In genomic region chr22:19888131-19888746, GRCh38 we compare ENCODE assay signal across 1 cellular context.
TF ChIP-seq lines count a peak whose summit lies in the region.

No MANE protein-coding gene starts in this region.

TF ChIP-seq in H1, 55 proteins besides CTCF, POLR2A, EP300 and RAD21:
- no peak for TF ChIP-seq HDAC2 (IDR thresholded peaks at IDR 0.05; ENCODE audit: borderline replicate concordance in 1 of 2, low read depth in 2 of 2, low read length in 2 of 2)
- no peak for TF ChIP-seq CBX5 (IDR thresholded peaks at IDR 0.05; ENCODE audit: low read depth, low read length)
- TF ChIP-seq RFX5 (IDR thresholded peaks at IDR 0.05; ENCODE audit: borderline replicate concordance, low read depth, low read length): no peak
- TF ChIP-seq, protein P1, sequence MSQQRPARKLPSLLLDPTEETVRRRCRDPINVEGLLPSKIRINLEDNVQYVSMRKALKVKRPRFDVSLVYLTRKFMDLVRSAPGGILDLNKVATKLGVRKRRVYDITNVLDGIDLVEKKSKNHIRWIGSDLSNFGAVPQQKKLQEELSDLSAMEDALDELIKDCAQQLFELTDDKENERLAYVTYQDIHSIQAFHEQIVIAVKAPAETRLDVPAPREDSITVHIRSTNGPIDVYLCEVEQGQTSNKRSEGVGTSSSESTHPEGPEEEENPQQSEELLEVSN (IDR thresholded peaks at IDR 0.05): no peak
- TF ChIP-seq RNF2 (IDR thresholded peaks at IDR 0.05; ENCODE audit: borderline replicate concordance, low read depth, low read length, missing control alignments, poor library complexity, severe bottlenecking): no peak
- TF ChIP-seq BCL11A (IDR thresholded peaks at IDR 0.05; ENCODE audit: low read depth in 2 of 2, low read length in 2 of 2): no peak
- no peak for TF ChIP-seq JUN (IDR thresholded peaks at IDR 0.05; ENCODE audit: low read depth, low read length)
- TF ChIP-seq SIRT6 (IDR thresholded peaks at IDR 0.05; ENCODE audit: low read length): no peak
- no peak for TF ChIP-seq CHD2 (IDR thresholded peaks at IDR 0.05; ENCODE audit: low read length)
- no peak for TF ChIP-seq CREB1 (IDR thresholded peaks at IDR 0.05)
- no peak for TF ChIP-seq SUZ12 (IDR thresholded peaks at IDR 0.05; ENCODE audit: low read length)
- TF ChIP-seq PHF8 (conservative IDR thresholded peaks at IDR 0.05; ENCODE audit: low read depth, low read length): no peak
- TF ChIP-seq BRCA1 (IDR thresholded peaks at IDR 0.05; ENCODE audit: low read depth, low read length): no peak
- no peak for TF ChIP-seq POLR2AphosphoS5 (IDR thresholded peaks at IDR 0.05; ENCODE audit: low read depth, low read length)
- TF ChIP-seq GTF2F1 (IDR thresholded peaks at IDR 0.05; ENCODE audit: borderline replicate concordance, low read depth, low read length): no peak
- no peak for TF ChIP-seq MAX (IDR thresholded peaks at IDR 0.05)
- TF ChIP-seq RBBP5 (IDR thresholded peaks at IDR 0.05; ENCODE audit: borderline replicate concordance, low read depth, low read length): no peak
- no peak for TF ChIP-seq SP2 (IDR thresholded peaks at IDR 0.05; ENCODE audit: low read length)
- TF ChIP-seq ASH2L (IDR thresholded peaks at IDR 0.05; ENCODE audit: low read length): no peak
